ENCODE assay signal across 8 cellular contexts in the genomic region with DNA sequence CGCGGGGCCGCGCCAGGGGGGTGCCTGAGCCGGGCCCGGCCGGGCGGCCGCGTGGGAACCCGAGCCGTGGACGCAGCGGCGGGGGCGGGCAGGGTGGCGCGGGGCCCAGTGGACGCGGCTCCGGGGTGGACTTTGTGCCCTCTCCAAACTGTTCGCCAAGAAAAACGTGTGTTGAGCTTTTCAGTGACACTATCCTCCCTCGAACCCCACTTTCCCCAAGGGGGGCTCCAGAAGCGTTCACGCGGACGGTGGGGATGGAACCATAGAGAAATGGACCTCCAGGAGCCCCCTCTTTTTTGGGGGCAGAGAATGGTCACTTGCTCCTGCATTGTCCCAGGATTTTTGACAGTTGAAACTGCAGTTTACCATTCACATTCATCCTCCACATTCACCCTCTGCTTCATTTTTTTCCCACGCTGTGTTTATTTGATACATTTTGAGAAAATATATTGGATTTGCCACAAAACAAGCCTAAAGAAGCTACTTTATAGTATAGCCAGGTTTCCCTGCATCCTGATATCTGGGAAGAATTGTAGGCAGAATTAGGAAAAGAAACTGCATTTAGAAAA. TPM values are rescaled to one million over a fixed set of nuclear protein-coding genes. Genes with fewer than 3 reads are reported as not detected.
DNase-seq lines count a peak whose midpoint lies in the region; ATAC-seq, FAIRE-seq and TF ChIP-seq lines count a peak whose summit lies in the region.

No MANE protein-coding gene starts in this region.

- peak overlapping the region; percentile 97 for H3K27ac Mint-ChIP-seq in osteocyte (ENCODE audit: unreplicated experiment)

- H2AFZ ChIP-seq in DND-41 (ENCODE audit: low read depth, low read length): peak overlapping the region; percentile 71

- H3K9ac ChIP-seq in DND-41 (ENCODE audit: low read depth, low read length) (peak overlapping the region; percentile 66), NT2/D1 (ENCODE audit: insufficient read length, low read depth) (peak overlapping the region; percentile 70), endocrine pancreas (ENCODE audit: control insufficient read depth, insufficient read depth, low read length) (peak overlapping the region; percentile 30)

- no peaks in the 10 kb centered on the region for H3K27me3 Mint-ChIP-seq in osteocyte (ENCODE audit: unreplicated experiment)

- H3K4me2 ChIP-seq in DND-41 (ENCODE audit: insufficient read depth, low read length): peak overlapping the region; percentile 69

- no peaks in the 10 kb centered on the region for H3K36me3 Mint-ChIP-seq in osteocyte (ENCODE audit: unreplicated experiment)

- peaks cover under 1% of the 10 kb centered on the region for H3K9me3 Mint-ChIP-seq in osteocyte (ENCODE audit: unreplicated experiment)

- H3K9me3 ChIP-seq in DND-41 (ENCODE audit: insufficient read depth, low read length, severe bottlenecking) (no peaks in the 10 kb centered on the region), NT2/D1 (ENCODE audit: insufficient read depth, low read length) (peaks cover 4% of the 10 kb centered on the region; the same call in 1 of the 2 replicates), endocrine pancreas (ENCODE audit: control insufficient read depth, low read length) (no peaks in the 10 kb centered on the region)

- H3K4me1 ChIP-seq in DND-41 (ENCODE audit: insufficient read depth, low read length) (peaks cover 36% of the 10 kb centered on the region), NT2/D1 (ENCODE audit: insufficient read depth, insufficient read length) (no peaks in the 10 kb centered on the region), endocrine pancreas (ENCODE audit: control insufficient read depth, insufficient read depth, low read length) (peaks cover 8% of the 10 kb centered on the region)

- H3K27ac ChIP-seq in DND-41 (ENCODE audit: low read length): peak overlapping the region; percentile 62; the same call in 1 of the 2 replicates

- no peak for DNase-seq in DND-41
- no peak for DNase-seq in NT2/D1 (ENCODE audit: low read depth, low spot score)
- DNase-seq in osteocyte (ENCODE audit: extremely low spot score, unreplicated experiment): no peak
- DNase-seq in stimulated activated CD4-positive, alpha-beta T cell treated with anti-CD3 and anti-CD28 coated beads, Interleukin-4, amount 100 ng/mL, for 24 hours: no peak
- no peak for DNase-seq in activated CD4-positive, CD25-positive, alpha-beta regulatory T cell treated with anti-CD3 and anti-CD28 coated beads, Interleukin-2, amount 50 U/mL, for 72 hours
- no peak for DNase-seq in D721Med (ENCODE audit: insufficient read length, low spot score)
- no peak for DNase-seq in NCI-H446 (lab: John Stamatoyannopoulos, UW)

- peaks cover 9% of the 10 kb centered on the region for H4K20me1 ChIP-seq in DND-41 (ENCODE audit: insufficient read depth, low read length)

- no peak for ATAC-seq in DND-41 (ENCODE audit: insufficient read depth, low read depth)

- H3K36me3 ChIP-seq in DND-41 (ENCODE audit: insufficient read depth, low read length) (no peaks in the 10 kb centered on the region), NT2/D1 (ENCODE audit: insufficient read depth, insufficient read length, low read length) (no peaks in the 10 kb centered on the region), endocrine pancreas (ENCODE audit: control insufficient read depth, insufficient read depth, low read length) (no peaks in the 10 kb centered on the region)

- H3K4me3 ChIP-seq in DND-41 (ENCODE audit: low read depth in 1 of 2, low read length in 2 of 2) (peak overlapping the region; percentile 32 to 76; a peak in 3 of 4 replicates), NT2/D1 (ENCODE audit: insufficient read length, low read depth) (peak overlapping the region; percentile 53), endocrine pancreas (ENCODE audit: control insufficient read depth, insufficient read depth, low read length) (peak overlapping the region; percentile 60)

- H3K4me3 Mint-ChIP-seq in osteocyte (ENCODE audit: unreplicated experiment): peak overlapping the region; percentile 82

- no peak for FAIRE-seq in D721Med (lab: Jason Lieb, UNC)

- no peak for TF ChIP-seq CTCF in DND-41 (IDR thresholded peaks at IDR 0.05; ENCODE audit: borderline replicate concordance, extremely low read depth, low read length, poor library complexity, severe bottlenecking)
- no peak for TF ChIP-seq CTCF in osteocyte (IDR thresholded peaks at IDR 0.05)
- TF ChIP-seq CTCF in D721Med (IDR thresholded peaks at IDR 0.05; ENCODE audit: insufficient read depth, missing control alignments): no peak

- H3K27me3 ChIP-seq in DND-41 (ENCODE audit: insufficient read depth, low read length, poor library complexity) (peaks cover 36% of the 10 kb centered on the region), NT2/D1 (ENCODE audit: insufficient read depth, insufficient read length) (peaks cover 21% of the 10 kb centered on the region), endocrine pancreas (ENCODE audit: control insufficient read depth, insufficient read depth, low read length) (no peaks in the 10 kb centered on the region)

- H3K79me2 ChIP-seq in DND-41 (ENCODE audit: insufficient read depth, low read length): no peaks in the 10 kb centered on the region

- H3K4me1 Mint-ChIP-seq in osteocyte (ENCODE audit: unreplicated experiment): peaks cover 37% of the 10 kb centered on the region

RNA-seq across cellular contexts. Expression of gene HIVEP1, which starts 2.8 kb away (rescaled TPM):
- 23.0 and 27.8 TPM in 2 replicates for total RNA-seq in osteocyte
